13 cellular contexts compared by ENCODE assay signal in genomic region chr12:52521581-52522266, GRCh38. TPM values are rescaled to one million over a fixed set of nuclear protein-coding genes. Genes with fewer than 3 reads are reported as not detected.
DNase-seq lines count a peak whose midpoint lies in the region; ATAC-seq and TF ChIP-seq lines count a peak whose summit lies in the region.
"Had no signal": no experiment of that assay in that cellular context is flagged by ENCODE, and none has a peak within 500 bp of the region (broad histone marks: within the 10 kb centered on the region; RNA-seq: fewer than 3 reads in every experiment).

No MANE protein-coding gene starts in this region.

- TF ChIP-seq POLR2A in vagina (IDR thresholded peaks at IDR 0.05), result no peak

- ATAC-seq in Right ventricle myocardium inferior, result no peak
- no peak for ATAC-seq in GM19351 (IDR thresholded peaks at IDR 0.05; ENCODE audit: unreplicated experiment)
- ATAC-seq in HG02885 (IDR thresholded peaks at IDR 0.05; ENCODE audit: poor library complexity, unreplicated experiment), result no peak
- ATAC-seq: T-helper 17 cell had no signal

- no peaks in the 10 kb centered on the region for H3K27me3 ChIP-seq in right atrium auricular region
- H3K27me3 ChIP-seq in vagina, result no peaks in the 10 kb centered on the region

- TF ChIP-seq CTCF in right atrium auricular region (IDR thresholded peaks at IDR 0.05), result no peak
- TF ChIP-seq CTCF in astrocyte of the cerebellum (IDR thresholded peaks at IDR 0.05; ENCODE audit: low read depth, low read length, missing control alignments), result no peak
- TF ChIP-seq CTCF in vagina (IDR thresholded peaks at IDR 0.05), result no peak

- H3K9me3 ChIP-seq in right atrium auricular region (no peaks in the 10 kb centered on the region), vagina (no peaks in the 10 kb centered on the region)
- H3K9me3 ChIP-seq: thoracic aorta had no signal

- no peaks in the 10 kb centered on the region for H3K36me3 ChIP-seq in right atrium auricular region
- H3K36me3 ChIP-seq in vagina, result no peaks in the 10 kb centered on the region
- H3K36me3 ChIP-seq: thoracic aorta had no signal

- in situ Hi-C loops in astrocyte of the cerebellum (cut with HindIII; ENCODE audit: low sequenced_read_pairs), result no loop called here

- intact Hi-C loops in Right ventricle myocardium inferior (cut with DNase I) (no loop called here), vagina (cut with DNase I) (no loop called here)

- DNase-seq in right atrium auricular region (ENCODE audit: low spot score) (peak; percentile 55), Right ventricle myocardium inferior (ENCODE audit: missing footprints) (no peak), astrocyte of the cerebellum (ENCODE audit: low read depth) (peak; percentile 8), islet precursor cell (peak; percentile 94), vagina (ENCODE audit: extremely low spot score in 2 of 2) (peak; percentile 81 to 95), germinal center (ENCODE audit: low spot score) (no peak)
- DNase-seq: NCI-H187, T-helper 17 cell had no signal

- H3K4me1 ChIP-seq in right atrium auricular region, result no peaks in the 10 kb centered on the region
- peaks cover 24% of the 10 kb centered on the region for H3K4me1 ChIP-seq in vagina

- no peak overlapping the region for H3K4me3 ChIP-seq in right atrium auricular region
- no peak overlapping the region for H3K4me3 ChIP-seq in astrocyte of the cerebellum (ENCODE audit: low read depth, low read length)
- no peak overlapping the region for H3K4me3 ChIP-seq in vagina
- H3K4me3 ChIP-seq: thoracic aorta had no signal

- no peak overlapping the region for H3K27ac ChIP-seq in right atrium auricular region
- peak overlapping the region; percentile 66 for H3K27ac ChIP-seq in vagina

RNA-seq across cellular contexts. Expression of gene KRT5, which starts 1.5 kb away (rescaled TPM):
- total RNA-seq in right atrium auricular region (10 to 100 TPM in 1 of 2 donors, 1 to 10 TPM in 1; 1.4 to 12.1 TPM), Right ventricle myocardium inferior (0.16 TPM), vagina (4,247 TPM)
- total RNA-seq: T-helper 17 cell had no signal

RNA-seq across cellular contexts. Expression of gene KRT6A, which starts 28.7 kb away (rescaled TPM):
- 1 to 10 TPM in 1 of 2 donors, under 1 TPM in 1; 0.48 to 7.4 TPM for total RNA-seq in right atrium auricular region
- 0.16 TPM for total RNA-seq in Right ventricle myocardium inferior
- 7,258 TPM for total RNA-seq in vagina
- total RNA-seq: dermis microvascular lymphatic vessel endothelial cell, mesenteric fat pad, T-helper 17 cell had no signal

RNA-seq across cellular contexts. Expression of gene KRT71, which starts 31.2 kb away (rescaled TPM):
- total RNA-seq in right atrium auricular region, result not detected
- not detected for total RNA-seq in Right ventricle myocardium inferior
- not detected for total RNA-seq in vagina
- total RNA-seq: dermis microvascular lymphatic vessel endothelial cell, mesenteric fat pad, T-helper 17 cell, thoracic aorta had no signal

RNA-seq across cellular contexts. Expression of gene KRT6C, which starts 48.1 kb away (rescaled TPM):
- total RNA-seq in right atrium auricular region (not detected), Right ventricle myocardium inferior (not detected), vagina (257 TPM)
- total RNA-seq: dermis microvascular lymphatic vessel endothelial cell, mesenteric fat pad, T-helper 17 cell, thoracic aorta had no signal

RNA-seq across cellular contexts. Expression of gene KRT74, which starts 51.9 kb away (rescaled TPM):
- total RNA-seq in right atrium auricular region (1 to 10 TPM in 1 of 2 donors, not detected in 1; 2.9 TPM), Right ventricle myocardium inferior (not detected), vagina (not detected)
- total RNA-seq: dermis microvascular lymphatic vessel endothelial cell, mesenteric fat pad, T-helper 17 cell, thoracic aorta had no signal

Comparison
In these comparisons a context has a peak if more than half of its experiments do, and no peak if none do; other contexts are left out.
1. DNase-seq: peak in right atrium auricular region (single experiment), astrocyte of the cerebellum (single experiment), islet precursor cell (single experiment) and vagina (2 of 2); none in Right ventricle myocardium inferior (single experiment) and germinal center (single experiment).
2. RNA of gene KRT5, which starts 1.5 kb away (total RNA-seq): 4,247 TPM in vagina (single experiment); 1.4 to 12.1 TPM in right atrium auricular region and 0.16 TPM in Right ventricle myocardium inferior (single experiment); every median in the first group is over 100 times any median in the second.
3. RNA of gene KRT6A, which starts 28.7 kb away (total RNA-seq): 7,258 TPM in vagina (single experiment); 0.48 to 7.4 TPM in right atrium auricular region and 0.16 TPM in Right ventricle myocardium inferior (single experiment); every median in the first group is over 100 times any median in the second.